Comparison of ENCODE assay signal across 8 cellular contexts in genomic region chr9:136312436-136312835, GRCh38. TPM values are rescaled to one million over a fixed set of nuclear protein-coding genes. Genes with fewer than 3 reads are reported as not detected.
DNase-seq lines count a peak whose midpoint lies in the region; ATAC-seq, FAIRE-seq and TF ChIP-seq lines count a peak whose summit lies in the region.

No MANE protein-coding gene starts in this region.

- peak; percentile 50 for TF ChIP-seq CTCF in A549 (IDR thresholded peaks at IDR 0.05)
- TF ChIP-seq CTCF in GM12872 (IDR thresholded peaks at IDR 0.05; ENCODE audit: insufficient read depth, low read depth, low read length) = peak; percentile 63
- peak; percentile 46 to 88 for TF ChIP-seq CTCF in mammary epithelial cell (conservative IDR thresholded peaks at IDR 0.05 in 1 of 2, IDR thresholded peaks at IDR 0.05 in 1 of 2; ENCODE audit: extremely low read depth in 1 of 2, insufficient read depth in 1 of 2, low read depth in 1 of 2, low read length in 2 of 2)
- TF ChIP-seq CTCF in left lung (IDR thresholded peaks at IDR 0.05) = peak; percentile 55 to 57
- peak; percentile 35 to 44 for TF ChIP-seq CTCF in tibial artery (IDR thresholded peaks at IDR 0.05)

- TF ChIP-seq EP300 in A549 (IDR thresholded peaks at IDR 0.05) = no peak

- no peaks in the 10 kb centered on the region for H3K27me3 ChIP-seq in mammary epithelial cell (ENCODE audit: insufficient read depth, low read length)
- peaks cover 0 to 35% of the 10 kb centered on the region in 2 donors for H3K27me3 ChIP-seq in left lung
- H3K27me3 ChIP-seq in tibial artery = peaks cover 0 to 49% of the 10 kb centered on the region in 2 donors
- H3K27me3 ChIP-seq in HAP-1 (ENCODE audit: low read depth) = no peaks in the 10 kb centered on the region

- no peaks in the 10 kb centered on the region for H4K20me1 ChIP-seq in mammary epithelial cell (ENCODE audit: insufficient read depth, low read length)

- in situ Hi-C loops in mammary epithelial cell (cut with MboI; ENCODE audit: low sequenced_read_pairs in 2 of 2) = no loop called here
- in situ Hi-C loops in HAP-1 (cut with MboI; ENCODE audit: low sequenced_read_pairs) = no loop called here

- CTCF ChIA-PET in A549 (lab: Yijun Ruan, JAX) (interaction anchor here (0.6 to 3.4 kb wide), 24 partner anchors 8 to 318 kb away, joined by 3 to 31 read pairs (median 4); partner anchors contain the start of genes CCDC187 and DNLZ), mammary epithelial cell (lab: Charles Lee; ENCODE audit: low non-redundant PET) (no interaction called here)

- intact Hi-C loops in mammary epithelial cell (cut with micrococcal nuclease) (loop anchor here (1.0 to 10.0 kb wide), 4 partner anchors 26 to 322 kb away; partner anchors contain the start of genes DNLZ and SNAPC4), left lung (cut with DNase I) (no loop called here), tibial artery (cut with DNase I; ENCODE audit: low total_unique reads) (no loop called here)

- WGBS in A549 (ENCODE audit: missing lambda C conversion rate) = 64% methylated on average over 12 of the region's 12 CpGs
- 69% methylated on average over 7 of the region's 12 CpGs for WGBS in mammary epithelial cell (ENCODE audit: low coverage, missing lambda C conversion rate)

- no peaks in the 10 kb centered on the region for H3K79me2 ChIP-seq in mammary epithelial cell (ENCODE audit: insufficient read depth, low read length)

- DNase-seq in A549 (ENCODE audit: low read depth in 1 of 2, low spot score in 1 of 2) (peak; percentile 48 to 74), mammary epithelial cell (no peak), left lung (peak in 1 of 2 donors; percentile 81), tibial artery (no peak), putamen (ENCODE audit: low spot score) (no peak), HAP-1 (ENCODE audit: low spot score in 2 of 2) (no peak)

- no TSS peak for BruUV-seq in mammary epithelial cell (replicated peaks; lab: Mats Ljungman, UMichigan)

- H3K9ac ChIP-seq in mammary epithelial cell (ENCODE audit: insufficient read depth, low read length) = no peak overlapping the region

- no peak overlapping the region for H2AFZ ChIP-seq in mammary epithelial cell (ENCODE audit: low read depth, low read length)

- POLR2A ChIA-PET in A549 (lab: Yijun Ruan, JAX) = no interaction called here

- H3K27ac ChIP-seq in A549 (no peak overlapping the region), mammary epithelial cell (ENCODE audit: insufficient read depth, low read depth, low read length) (no peak overlapping the region), left lung (no peak overlapping the region), tibial artery (no peak overlapping the region)

- dilution Hi-C loops in mammary epithelial cell (cut with HindIII; ENCODE audit: low sequenced_read_pairs) = loop anchor here (5.0 kb wide), 1 partner anchor 55 kb away; no protein-coding TSS in a partner anchor

- ATAC-seq in A549 (peak; percentile 71 to 89), SK-N-SH treated with all-trans-retinoic acid at 6 μM for 48 hours (peak; percentile 95), left lung (peak; percentile 81)

- H3K9me3 ChIP-seq in A549 (peaks cover 15% of the 10 kb centered on the region), mammary epithelial cell (replicated peaks; ENCODE audit: insufficient read depth, low read length) (peaks cover 15% of the 10 kb centered on the region), left lung (peaks cover 0 to 13% of the 10 kb centered on the region in 2 donors), tibial artery (peaks cover 0 to 11% (median 6%) of the 10 kb centered on the region in 3 donors), HAP-1 (peaks cover 15% of the 10 kb centered on the region)

- FAIRE-seq in A549 (lab: Jason Lieb, UNC) = no peak

- H3K4me1 ChIP-seq in A549 (peaks cover 8% of the 10 kb centered on the region; the same call in 2 of the 3 replicates), mammary epithelial cell (ENCODE audit: insufficient read depth, low read length) (peaks cover 15% of the 10 kb centered on the region), left lung (no peaks in the 10 kb centered on the region), tibial artery (no peaks in the 10 kb centered on the region), HAP-1 (no peaks in the 10 kb centered on the region)

- TF ChIP-seq RAD21 in A549 (conservative IDR thresholded peaks at IDR 0.05 in 1 of 2, IDR thresholded peaks at IDR 0.05 in 1 of 2) = peak; percentile 69 to 78; a peak in 4 of 5 replicates

- H3K4me2 ChIP-seq in A549 (no peak overlapping the region), mammary epithelial cell (ENCODE audit: insufficient read depth, low read depth, low read length) (no peak overlapping the region)

- TF ChIP-seq POLR2A in A549 (IDR thresholded peaks at IDR 0.05; ENCODE audit: low read length) = no peak

- H3K36me3 ChIP-seq in mammary epithelial cell (ENCODE audit: insufficient read depth, low read length) (no peaks in the 10 kb centered on the region), left lung (no peaks in the 10 kb centered on the region), tibial artery (no peaks in the 10 kb centered on the region), HAP-1 (replicated peaks) (no peaks in the 10 kb centered on the region)

- H3K4me3 ChIP-seq in A549 (no peak overlapping the region), mammary epithelial cell (replicated peaks in 1 of 3; ENCODE audit: insufficient read depth in 1 of 3, low read depth in 2 of 3, low read length in 3 of 3) (no peak overlapping the region), left lung (no peak overlapping the region), tibial artery (no peak overlapping the region), HAP-1 (no peak overlapping the region)

TF ChIP-seq in A549, 52 proteins besides CTCF, POLR2A, EP300 and RAD21 (continues in another document):
- no peak for TF ChIP-seq HES2 (IDR thresholded peaks at IDR 0.05)
- TF ChIP-seq SMC3 (IDR thresholded peaks at IDR 0.05) = 0 out of 3 replicates have a peak, but pooled peaks have one; percentile 36

TF ChIP-seq in SK-N-SH treated with all-trans-retinoic acid at 6 μM for 48 hours, 23 proteins besides CTCF, POLR2A, EP300 and RAD21 (continues in another document):
- TF ChIP-seq ZNF70 (CRISPR knock-in tag; IDR thresholded peaks at IDR 0.05) (no peak), PPARA (CRISPR knock-in tag; IDR thresholded peaks at IDR 0.05; ENCODE audit: borderline replicate concordance) (no peak), TCF4 (CRISPR knock-in tag; IDR thresholded peaks at IDR 0.05; ENCODE audit: borderline replicate concordance) (no peak), CSDC2 (CRISPR knock-in tag; IDR thresholded peaks at IDR 0.05) (no peak), ZC3H10 (CRISPR knock-in tag; IDR thresholded peaks at IDR 0.05) (no peak), POU6F1 (CRISPR knock-in tag; IDR thresholded peaks at IDR 0.05; ENCODE audit: borderline replicate concordance, low read depth) (no peak), TOX (CRISPR knock-in tag; IDR thresholded peaks at IDR 0.05; ENCODE audit: borderline replicate concordance) (no peak), RARB (CRISPR knock-in tag; IDR thresholded peaks at IDR 0.05) (no peak)

RNA-seq across cellular contexts. Expression of gene CCDC187, which starts 8.5 kb away (rescaled TPM):
- polyA plus RNA-seq in A549 (2011; rRNA removed) = under 0.01 and 0.03 TPM in 2 replicates
- polyA plus RNA-seq in A549 (2012; cell fraction: cytosol; rRNA removed) = not detected in 2 replicates
- polyA plus RNA-seq in A549 (2012; cell fraction: nucleus; rRNA removed) = 0.02 and 0.04 TPM in 2 replicates
- polyA plus RNA-seq in A549 (2017; fragmentation: RNase III; extraction: RNeasy Plus Mini Kit Qiagen cat#74134 plus additional on column Dnase treatment) = 0.03 TPM in 1 of 3 replicates, not detected in the others
- polyA minus RNA-seq in A549 (2011; rRNA and poly(A)+ RNA removed) = 0.08 TPM in 1 of 2 replicates, not detected in the other
- under 1 TPM in 1 of 2 donors, not detected in 1; 0.05 TPM for total RNA-seq in mammary epithelial cell
- polyA plus RNA-seq in mammary epithelial cell = not detected
- not detected for polyA minus RNA-seq in mammary epithelial cell
- total RNA-seq in left lung = 1 to 10 TPM in 1 of 2 donors, under 1 TPM in 1; 0.47 to 2.6 TPM

RNA-seq across cellular contexts. Expression of gene GPSM1, which starts 14.9 kb away (rescaled TPM):
- polyA plus RNA-seq in A549 (2011; rRNA removed) (2.1 TPM in 2 replicates), A549 (2017; fragmentation: RNase III; extraction: RNeasy Plus Mini Kit Qiagen cat#74134 plus additional on column Dnase treatment) (8.2 to 9.9 TPM (median 8.8 TPM) in 3 replicates), mammary epithelial cell (9.1 TPM)
- 6.5 and 10.5 TPM in 2 replicates for polyA plus RNA-seq in A549 (2012; cell fraction: cytosol; rRNA removed)
- polyA plus RNA-seq in A549 (2012; cell fraction: nucleus; rRNA removed) = 29.9 and 39.9 TPM in 2 replicates
- 1.8 and 2.7 TPM in 2 replicates for polyA minus RNA-seq in A549 (2011; rRNA and poly(A)+ RNA removed)
- total RNA-seq in mammary epithelial cell (10 to 100 TPM; 34.3 to 34.4 TPM), left lung (10 to 100 TPM; 21.7 to 22.4 TPM)
- polyA minus RNA-seq in mammary epithelial cell = 2.2 TPM

RNA-seq across cellular contexts. Expression of gene DNLZ, which starts 51.1 kb away (rescaled TPM):
- polyA plus RNA-seq in A549 (2011; rRNA removed) = 5.1 and 8.0 TPM in 2 replicates
- polyA plus RNA-seq in A549 (2012; cell fraction: cytosol; rRNA removed) = 48.0 and 53.1 TPM in 2 replicates
- 55.1 and 58.4 TPM in 2 replicates for polyA plus RNA-seq in A549 (2012; cell fraction: nucleus; rRNA removed)
- polyA plus RNA-seq in A549 (2017; fragmentation: RNase III; extraction: RNeasy Plus Mini Kit Qiagen cat#74134 plus additional on column Dnase treatment) = 19.0 to 19.9 TPM (median 19.1 TPM) in 3 replicates
- 2.1 and 2.4 TPM in 2 replicates for polyA minus RNA-seq in A549 (2011; rRNA and poly(A)+ RNA removed)
- 10 to 100 TPM; 11.7 to 33.9 TPM for total RNA-seq in mammary epithelial cell
- 13.8 TPM for polyA plus RNA-seq in mammary epithelial cell
- polyA minus RNA-seq in mammary epithelial cell = not detected
- total RNA-seq in left lung = 10 to 100 TPM; 12.0 to 17.5 TPM

Comparison
In these comparisons a context has a peak if more than half of its experiments do, and no peak if none do; other contexts are left out.
1. DNase-seq: peak in A549 (2 of 2); none in mammary epithelial cell (single experiment), tibial artery (0 of 2), putamen (single experiment) and HAP-1 (0 of 2).
2. Peak in every context shown above with its lines, with median percentiles within 50 percentile points of each other: ATAC-seq and CTCF ChIP-seq.